Comparison of ENCODE assay signal across 25 cellular contexts in the genomic region with DNA sequence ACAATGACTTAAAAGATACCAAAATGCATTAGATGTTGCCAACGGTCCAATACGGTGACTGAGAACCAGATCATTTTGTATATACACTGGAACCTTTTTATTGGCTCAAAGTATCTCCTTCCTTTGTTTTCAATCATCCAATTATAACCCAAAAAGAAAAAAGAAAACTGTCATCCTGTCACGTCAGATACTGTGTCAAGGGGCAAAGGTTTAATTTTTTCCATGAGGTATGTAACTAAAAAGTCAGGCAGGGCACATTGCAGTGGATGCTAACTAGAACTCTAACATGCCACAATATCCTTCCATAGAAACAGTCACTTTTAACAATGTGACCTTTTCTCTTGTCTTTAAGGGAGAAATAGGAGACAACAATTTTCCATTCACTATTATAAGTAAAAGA.
"Had no signal": no experiment of that assay in that cellular context is flagged by ENCODE, and none has a peak within 500 bp of the region (broad histone marks: within the 10 kb centered on the region; RNA-seq: fewer than 3 reads in every experiment).

No MANE protein-coding gene starts in this region.

- DNase-seq: islet precursor cell; left ventricle myocardium inferior; midbrain; mucosa of descending colon; naive thymus-derived CD4-positive, alpha-beta T cell; ovary; retina; right cardiac atrium; stimulated activated CD4-positive, alpha-beta T cell treated with anti-CD3 and anti-CD28 coated beads, Interleukin-12 subunit alpha, Interleukin-12 subunit beta, amount 100 ng/mL, for 4 hours; stimulated activated CD4-positive, alpha-beta T cell treated with anti-CD3 and anti-CD28 coated beads, Interleukin-15, amount 100 ng/mL, for 24 hours; stimulated activated CD4-positive, alpha-beta T cell treated with anti-CD3 and anti-CD28 coated beads, Interleukin-4, amount 100 ng/mL, for 24 hours; stimulated activated naive CD4-positive, alpha-beta T cell; uterus had no signal

- H3K27ac Mint-ChIP-seq: memory B cell; naive thymus-derived CD4-positive, alpha-beta T cell; natural killer cell treated with Interleukin-12 subunit alpha and Interleukin-12 subunit beta and Interleukin-15 and Interleukin-18, amount 100 ng/mL, for 72 hours; stimulated activated effector memory CD8-positive, alpha-beta T cell treated with anti-CD3 and anti-CD28 coated beads, Interleukin-12 subunit alpha, Interleukin-12 subunit beta, amount 100 ng/mL, for 72 hours; stimulated activated naive CD8-positive, alpha-beta T cell treated with anti-CD3 and anti-CD28 coated beads, Interleukin-15, Interleukin-2, amounts not matched to agents 100 ng/mL and 50 ng/mL, for 24 hours; type B pancreatic cell had no signal

- H3K4me3 Mint-ChIP-seq: memory B cell; naive thymus-derived CD4-positive, alpha-beta T cell; natural killer cell treated with Interleukin-12 subunit alpha and Interleukin-12 subunit beta and Interleukin-15 and Interleukin-18, amount 100 ng/mL, for 72 hours; stimulated activated effector memory CD8-positive, alpha-beta T cell treated with anti-CD3 and anti-CD28 coated beads, Interleukin-12 subunit alpha, Interleukin-12 subunit beta, amount 100 ng/mL, for 72 hours; stimulated activated naive CD8-positive, alpha-beta T cell treated with anti-CD3 and anti-CD28 coated beads, Interleukin-15, Interleukin-2, amounts not matched to agents 100 ng/mL and 50 ng/mL, for 24 hours; type B pancreatic cell had no signal

- H3K4me1 Mint-ChIP-seq: memory B cell; naive thymus-derived CD4-positive, alpha-beta T cell; stimulated activated effector memory CD8-positive, alpha-beta T cell treated with anti-CD3 and anti-CD28 coated beads, Interleukin-12 subunit alpha, Interleukin-12 subunit beta, amount 100 ng/mL, for 72 hours had no signal

- ATAC-seq: mucosa of descending colon; naive thymus-derived CD4-positive, alpha-beta T cell; right cardiac atrium; sciatic nerve had no signal

- H3K9me3 ChIP-seq: left ventricle myocardium inferior, mucosa of descending colon, ovary, prostate gland, suprapubic skin, thoracic aorta, tibial nerve, uterus had no signal

- H3K9me3 Mint-ChIP-seq: natural killer cell treated with Interleukin-12 subunit alpha and Interleukin-12 subunit beta and Interleukin-15 and Interleukin-18, amount 100 ng/mL, for 72 hours; type B pancreatic cell had no signal

- H3K27ac ChIP-seq: hepatocyte, left ventricle myocardium inferior, ovary, prostate gland, skin epidermis, suprapubic skin, thoracic aorta, tibial nerve, uterus had no signal

- H3K36me3 ChIP-seq: left ventricle myocardium inferior, ovary, prostate gland, suprapubic skin, thoracic aorta, tibial nerve, uterus had no signal

- H3K4me3 ChIP-seq: hepatocyte, left ventricle myocardium inferior, mucosa of descending colon, ovary, prostate gland, skin epidermis, suprapubic skin, thoracic aorta, tibial nerve, uterus had no signal

- H3K27me3 Mint-ChIP-seq: type B pancreatic cell had no signal

- H3K36me3 Mint-ChIP-seq: memory B cell; natural killer cell treated with Interleukin-12 subunit alpha and Interleukin-12 subunit beta and Interleukin-15 and Interleukin-18, amount 100 ng/mL, for 72 hours; stimulated activated effector memory CD8-positive, alpha-beta T cell treated with anti-CD3 and anti-CD28 coated beads, Interleukin-12 subunit alpha, Interleukin-12 subunit beta, amount 100 ng/mL, for 72 hours had no signal

- H3K27me3 ChIP-seq: hepatocyte, ovary, suprapubic skin, tibial nerve, uterus had no signal

- H3K4me1 ChIP-seq: prostate gland, suprapubic skin, tibial nerve, uterus had no signal
